Comparison of ENCODE assay signal across 11 cellular contexts in genomic region chr1:224894915-224895314, GRCh38. TPM values are rescaled to one million over a fixed set of nuclear protein-coding genes. Genes with fewer than 3 reads are reported as not detected.
DNase-seq lines count a peak whose midpoint lies in the region; ATAC-seq, FAIRE-seq and TF ChIP-seq lines count a peak whose summit lies in the region.
"Had no signal": no experiment of that assay in that cellular context is flagged by ENCODE, and none has a peak within 500 bp of the region (broad histone marks: within the 10 kb centered on the region; RNA-seq: fewer than 3 reads in every experiment).

No MANE protein-coding gene starts in this region.

- no peaks in the 10 kb centered on the region for H3K27me3 ChIP-seq in WERI-Rb-1 (ENCODE audit: insufficient read depth, low read depth, severe bottlenecking)

- POLR2A ChIA-PET in activated CD4-positive, alpha-beta T cell treated with anti-CD3 and anti-CD28 coated beads for 36 hours (lab: Charles Lee): no interaction called here

- H3K4me3 Mint-ChIP-seq in activated CD4-positive, alpha-beta T cell treated with anti-CD3 and anti-CD28 coated beads for 36 hours: no peak overlapping the region

- H3K27ac ChIP-seq in WERI-Rb-1: no peak overlapping the region

- CTCF ChIA-PET in activated CD4-positive, alpha-beta T cell treated with anti-CD3 and anti-CD28 coated beads for 36 hours (lab: Charles Lee): interaction anchor here (1.0 to 1.9 kb wide), 3 partner anchors 13 to 382 kb away, joined by 3 to 6 read pairs (median 5); no protein-coding TSS in a partner anchor

- no peaks in the 10 kb centered on the region for H3K4me1 Mint-ChIP-seq in activated CD4-positive, alpha-beta T cell treated with anti-CD3 and anti-CD28 coated beads for 36 hours

- FAIRE-seq in D721Med (lab: Jason Lieb, UNC): no peak
- FAIRE-seq: GM18507 had no signal

- H3K9me3 Mint-ChIP-seq in activated CD4-positive, alpha-beta T cell treated with anti-CD3 and anti-CD28 coated beads for 36 hours (ENCODE audit: low read depth): peaks cover 4% of the 10 kb centered on the region

- H3K27me3 Mint-ChIP-seq in activated CD4-positive, alpha-beta T cell treated with anti-CD3 and anti-CD28 coated beads for 36 hours: peaks cover 7% of the 10 kb centered on the region

- no peak for ATAC-seq in activated CD4-positive, CD25-positive, alpha-beta regulatory T cell treated with anti-CD3 and anti-CD28 coated beads, Interleukin-2, amount 50 U/mL, for 24 hours
- no peak for ATAC-seq in activated CD4-positive, alpha-beta T cell treated with anti-CD3 and anti-CD28 coated beads for 36 hours
- ATAC-seq in GM18868 (IDR thresholded peaks at IDR 0.05; ENCODE audit: unreplicated experiment): no peak

- no peaks in the 10 kb centered on the region for H3K9me3 ChIP-seq in WERI-Rb-1 (ENCODE audit: severe bottlenecking)

- intact Hi-C loops in activated CD4-positive, alpha-beta T cell treated with anti-CD3 and anti-CD28 coated beads for 36 hours (cut with DNase I, micrococcal nuclease): loop anchor here in 1 of 2 experiments (5.0 kb wide), 1 partner anchor 1373 kb away; no protein-coding TSS in a partner anchor

- H3K27ac Mint-ChIP-seq in activated CD4-positive, alpha-beta T cell treated with anti-CD3 and anti-CD28 coated beads for 36 hours: no peak overlapping the region

- DNase-seq in D721Med (ENCODE audit: insufficient read length, low spot score) (no peak), HT1080 (ENCODE audit: low read depth) (peak; percentile 43), WERI-Rb-1 (peak; percentile 7), left kidney (ENCODE audit: low read depth, low spot score) (peak; percentile 58), NOMO-1 treated with DMSO at 0.1 percent for 48 hours (lab: John Stamatoyannopoulos, UW; ENCODE audit: unreplicated experiment) (no peak)
- DNase-seq in activated CD4-positive, alpha-beta T cell treated with anti-CD3 and anti-CD28 coated beads for 36 hours: no peak
- DNase-seq: activated naive CD4-positive, alpha-beta T cell; SHP77 had no signal

- no peak overlapping the region for H3K4me3 ChIP-seq in WERI-Rb-1 (ENCODE audit: low read depth, low read length)

- H3K36me3 ChIP-seq in WERI-Rb-1: no peaks in the 10 kb centered on the region

- H3K36me3 Mint-ChIP-seq in activated CD4-positive, alpha-beta T cell treated with anti-CD3 and anti-CD28 coated beads for 36 hours (ENCODE audit: low read depth): no peaks in the 10 kb centered on the region

- TF ChIP-seq CTCF in D721Med (IDR thresholded peaks at IDR 0.05; ENCODE audit: insufficient read depth, missing control alignments) (peak; percentile 35), WERI-Rb-1 (IDR thresholded peaks at IDR 0.05; ENCODE audit: low read depth, low read length) (peak; percentile 34; the same call in 1 of the 2 replicates)

RNA-seq across cellular contexts. Expression of gene DNAH14, which starts 34.6 kb away (rescaled TPM):
- total RNA-seq in HT1080 (2014; rRNA removed; shearing (Covaris generic)): 20.8 and 21.5 TPM in 2 replicates
- 22.2 and 24.8 TPM in 2 replicates for polyA plus RNA-seq in HT1080 (2015; cell fraction: cytosol; rRNA removed)
- 31.3 and 35.6 TPM in 2 replicates for polyA plus RNA-seq in HT1080 (2015; cell fraction: nucleus; rRNA removed)
- total RNA-seq in activated CD4-positive, alpha-beta T cell treated with anti-CD3 and anti-CD28 coated beads for 36 hours: 1 to 10 TPM; 1.6 to 2.1 TPM

Comparison
In these comparisons a context has a peak if more than half of its experiments do, and no peak if none do; other contexts are left out.
1. DNase-seq: peak in HT1080 (single experiment), WERI-Rb-1 (single experiment) and left kidney (single experiment); none in D721Med (single experiment), activated CD4-positive, alpha-beta T cell treated with anti-CD3 and anti-CD28 coated beads for 36 hours (single experiment) and NOMO-1 treated with DMSO at 0.1 percent for 48 hours (single experiment).